ENCODE assay signal across 16 cellular contexts in genomic region chr2:105557515-105557914, GRCh38.
"Had no signal": no experiment of that assay in that cellular context is flagged by ENCODE, and none has a peak within 500 bp of the region (broad histone marks: within the 10 kb centered on the region; RNA-seq: fewer than 3 reads in every experiment).

No MANE protein-coding gene starts in this region.

- H3K27ac Mint-ChIP-seq: activated CD8-positive, alpha-beta memory T cell treated with anti-CD3 and anti-CD28 coated beads, Interleukin-2, amount 10 ng/mL, durations not matched to agents 7 days and 5 days; activated naive CD8-positive, alpha-beta T cell treated with anti-CD3 and anti-CD28 coated beads, Interleukin-2, amount 50 U/mL, for 24 hours; dendritic cell treated with granulocyte-macrophage colony-stimulating factor and Interleukin-4, amounts not matched to agents 40 ng/mL and 50 ng/mL, for 4 days; effector memory CD8-positive, alpha-beta T cell; stimulated activated memory B cell treated with anti-CD40 and anti-IgM and Interleukin-4, amounts not matched to agents 10 μg/mL and 1 μg/mL and 100 μg/mL, for 72 hours had no signal

- DNase-seq: activated CD4-positive, alpha-beta T cell treated with anti-CD3 and anti-CD28 coated beads, Interleukin-2, amount 50 U/mL, for 4 hours; activated CD8-positive, alpha-beta memory T cell treated with anti-CD3 and anti-CD28 coated beads, Interleukin-2, amount 10 ng/mL, durations not matched to agents 7 days and 5 days; activated naive CD8-positive, alpha-beta T cell treated with anti-CD3 and anti-CD28 coated beads, Interleukin-2, amount 50 U/mL, for 24 hours; activated T-cell treated with anti-CD3 and anti-CD28 coated beads, Interleukin-2, amount 50 U/mL, for 4 hours; central memory CD4-positive, alpha-beta T cell; effector memory CD8-positive, alpha-beta T cell; left colon; mesenchymal stem cell; SHP77 treated with DMSO at 0.1 percent for 48 hours; stimulated activated CD4-positive, alpha-beta T cell treated with anti-CD3 and anti-CD28 coated beads, Interleukin-1b, Interleukin-23, amount 100 ng/mL, for 48 hours; transverse colon had no signal

- H3K36me3 Mint-ChIP-seq: activated CD8-positive, alpha-beta memory T cell treated with anti-CD3 and anti-CD28 coated beads, Interleukin-2, amount 10 ng/mL, durations not matched to agents 7 days and 5 days; stimulated activated memory B cell treated with anti-CD40 and anti-IgM and Interleukin-4, amounts not matched to agents 10 μg/mL and 1 μg/mL and 100 μg/mL, for 72 hours had no signal

- H3K9me3 Mint-ChIP-seq: activated naive CD8-positive, alpha-beta T cell treated with anti-CD3 and anti-CD28 coated beads, Interleukin-2, amount 50 U/mL, for 24 hours; activated T-cell treated with anti-CD3 and anti-CD28 coated beads, Interleukin-2, amount 50 U/mL, for 4 hours; dendritic cell treated with granulocyte-macrophage colony-stimulating factor and Interleukin-4, amounts not matched to agents 40 ng/mL and 50 ng/mL, for 4 days; effector memory CD8-positive, alpha-beta T cell; neural crest cell had no signal

- H3K4me1 ChIP-seq: parathyroid adenoma, transverse colon had no signal

- ATAC-seq: activated CD8-positive, alpha-beta memory T cell treated with anti-CD3 and anti-CD28 coated beads, Interleukin-2, amount 10 ng/mL, durations not matched to agents 7 days and 5 days; activated naive CD8-positive, alpha-beta T cell treated with anti-CD3 and anti-CD28 coated beads, Interleukin-2, amount 50 U/mL, for 24 hours; activated T-cell treated with anti-CD3 and anti-CD28 coated beads, Interleukin-2, amount 50 U/mL, for 4 hours; effector memory CD8-positive, alpha-beta T cell; left colon; stimulated activated memory B cell treated with anti-CD40 and anti-IgM and Interleukin-4, amounts not matched to agents 10 μg/mL and 1 μg/mL and 100 μg/mL, for 72 hours had no signal

- H3K9me3 ChIP-seq: transverse colon had no signal

- H3K4me3 Mint-ChIP-seq: activated CD8-positive, alpha-beta memory T cell treated with anti-CD3 and anti-CD28 coated beads, Interleukin-2, amount 10 ng/mL, durations not matched to agents 7 days and 5 days; activated naive CD8-positive, alpha-beta T cell treated with anti-CD3 and anti-CD28 coated beads, Interleukin-2, amount 50 U/mL, for 24 hours; activated T-cell treated with anti-CD3 and anti-CD28 coated beads, Interleukin-2, amount 50 U/mL, for 4 hours; dendritic cell treated with granulocyte-macrophage colony-stimulating factor and Interleukin-4, amounts not matched to agents 40 ng/mL and 50 ng/mL, for 4 days; effector memory CD8-positive, alpha-beta T cell; neural crest cell; stimulated activated memory B cell treated with anti-CD40 and anti-IgM and Interleukin-4, amounts not matched to agents 10 μg/mL and 1 μg/mL and 100 μg/mL, for 72 hours had no signal

- H3K4me3 ChIP-seq: smooth muscle cell, transverse colon had no signal

- H3K36me3 ChIP-seq: transverse colon had no signal

- H3K27ac ChIP-seq: parathyroid adenoma, transverse colon had no signal

- H3K9ac ChIP-seq: parathyroid adenoma had no signal

- H3K4me1 Mint-ChIP-seq: activated CD8-positive, alpha-beta memory T cell treated with anti-CD3 and anti-CD28 coated beads, Interleukin-2, amount 10 ng/mL, durations not matched to agents 7 days and 5 days; stimulated activated memory B cell treated with anti-CD40 and anti-IgM and Interleukin-4, amounts not matched to agents 10 μg/mL and 1 μg/mL and 100 μg/mL, for 72 hours had no signal
